ENCODE assay signal across 9 cellular contexts in the genomic region with DNA sequence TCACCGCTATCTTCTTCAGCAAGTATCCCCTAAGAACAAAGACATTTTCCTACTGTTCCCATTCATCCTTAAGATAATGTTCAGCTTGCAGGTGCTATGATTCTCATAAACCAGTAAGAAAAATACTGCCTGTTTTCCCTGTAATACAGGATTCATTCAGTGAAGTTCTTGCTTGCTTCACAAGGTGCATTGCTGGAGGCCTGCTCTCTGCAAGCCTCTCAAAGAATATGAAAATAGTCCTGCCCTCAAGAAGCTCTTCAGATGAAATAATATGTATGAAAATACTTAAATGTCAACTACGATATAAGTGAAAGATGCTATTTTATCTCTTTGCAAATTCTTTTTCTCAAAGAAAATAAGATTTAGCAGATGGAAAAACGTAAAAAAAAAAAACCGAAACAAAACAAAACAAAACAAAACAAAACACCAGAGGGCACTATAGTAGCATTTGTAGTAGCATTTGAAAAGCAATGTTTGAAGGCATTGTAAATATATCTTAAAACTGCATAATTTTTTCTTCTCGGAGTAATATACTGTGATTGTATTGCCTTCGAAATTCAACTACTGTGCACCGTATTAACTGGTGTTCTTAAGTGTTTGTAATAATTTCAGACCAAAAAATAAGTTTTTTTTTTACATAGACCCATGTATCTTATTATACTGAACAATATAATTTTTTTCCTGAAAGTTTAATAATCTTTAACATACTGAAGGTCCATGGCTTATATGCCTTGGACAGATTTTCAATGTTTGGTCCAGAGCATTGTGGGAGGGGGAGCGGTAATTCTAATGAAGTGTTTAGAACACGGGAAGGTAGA. TPM values are rescaled to one million over a fixed set of nuclear protein-coding genes. Genes with fewer than 3 reads are reported as not detected.
A peak's percentile ranks its signal among the peaks of the same experiment; 100 is the strongest.
DNase-seq lines count a peak whose midpoint lies in the region; ATAC-seq, FAIRE-seq and TF ChIP-seq lines count a peak whose summit lies in the region.
"Had no signal": no experiment of that assay in that cellular context is flagged by ENCODE, and none has a peak within 500 bp of the region (broad histone marks: within the 10 kb centered on the region; RNA-seq: fewer than 3 reads in every experiment).

No MANE protein-coding gene starts in this region.

- DNase-seq in D721Med (ENCODE audit: insufficient read length, low spot score), result no peak
- peak; percentile 7 for DNase-seq in KG1 (lab: John Stamatoyannopoulos, UW)
- DNase-seq in adrenal gland, result no peak
- DNase-seq in right lobe of liver, result no peak
- DNase-seq in activated CD4-positive, alpha-beta T cell treated with anti-CD3 and anti-CD28 coated beads for 48 hours, result no peak
- DNase-seq in H4 (ENCODE audit: low spot score), result no peak
- no peak for DNase-seq in activated naive CD8-positive, alpha-beta T cell treated with anti-CD3 and anti-CD28 coated beads, Interleukin-2, amount 50 U/mL, for 24 hours
- DNase-seq: activated T-cell treated with anti-CD3 and anti-CD28 coated beads, Interleukin-2, amount 50 U/mL, for 24 hours had no signal

- intact Hi-C loops in adrenal gland (cut with DNase I) (loop anchor here in 1 of 2 donors (2.0 kb wide), 1 partner anchor 287 kb away; no protein-coding TSS in a partner anchor), right lobe of liver (cut with DNase I) (no loop called here)

- H3K27me3 ChIP-seq in adrenal gland (no peaks in the 10 kb centered on the region), right lobe of liver (no peaks in the 10 kb centered on the region)

- no peak for FAIRE-seq in D721Med (lab: Jason Lieb, UNC)

- H3K4me1 ChIP-seq in adrenal gland (replicated peaks in 1 of 2) (no peaks in the 10 kb centered on the region), right lobe of liver (peaks cover 0 to 5% (median 0%) of the 10 kb centered on the region in 4 donors)

- H3K36me3 ChIP-seq in adrenal gland (replicated peaks in 1 of 2), result no peaks in the 10 kb centered on the region
- H3K36me3 ChIP-seq in right lobe of liver, result no peaks in the 10 kb centered on the region

- no peaks in the 10 kb centered on the region for H3K4me1 Mint-ChIP-seq in activated naive CD8-positive, alpha-beta T cell treated with anti-CD3 and anti-CD28 coated beads, Interleukin-2, amount 50 U/mL, for 24 hours

- TF ChIP-seq POLR2A in adrenal gland (IDR thresholded peaks at IDR 0.05) (no peak), right lobe of liver (IDR thresholded peaks at IDR 0.05) (no peak)

- no peaks in the 10 kb centered on the region for H3K27me3 Mint-ChIP-seq in activated naive CD8-positive, alpha-beta T cell treated with anti-CD3 and anti-CD28 coated beads, Interleukin-2, amount 50 U/mL, for 24 hours
- H3K27me3 Mint-ChIP-seq: activated T-cell treated with anti-CD3 and anti-CD28 coated beads, Interleukin-2, amount 50 U/mL, for 24 hours had no signal

- no peak overlapping the region for H3K4me3 ChIP-seq in adrenal gland
- H3K4me3 ChIP-seq in right lobe of liver, result no peak overlapping the region

- 30 to 51% (median 32%) methylated on average over 8 to 9 of the region's 9 CpGs for WGBS in adrenal gland, 4 donors
- 22% methylated on average over 9 of the region's 9 CpGs for WGBS in right lobe of liver (ENCODE audit: insufficient coverage, low coverage, low lambda C conversion rate, missing lambda C conversion rate)

- no peak overlapping the region for H3K4me3 Mint-ChIP-seq in activated naive CD8-positive, alpha-beta T cell treated with anti-CD3 and anti-CD28 coated beads, Interleukin-2, amount 50 U/mL, for 24 hours
- H3K4me3 Mint-ChIP-seq: activated T-cell treated with anti-CD3 and anti-CD28 coated beads, Interleukin-2, amount 50 U/mL, for 24 hours had no signal

- no peak overlapping the region for H3K27ac Mint-ChIP-seq in activated naive CD8-positive, alpha-beta T cell treated with anti-CD3 and anti-CD28 coated beads, Interleukin-2, amount 50 U/mL, for 24 hours
- H3K27ac Mint-ChIP-seq: activated T-cell treated with anti-CD3 and anti-CD28 coated beads, Interleukin-2, amount 50 U/mL, for 24 hours had no signal

- peak; percentile 34 for TF ChIP-seq CTCF in D721Med (IDR thresholded peaks at IDR 0.05; ENCODE audit: insufficient read depth, missing control alignments)
- TF ChIP-seq CTCF in adrenal gland (IDR thresholded peaks at IDR 0.05), result peak in 4 of 6 experiments; percentile 19 to 54 (median 40)
- peak; percentile 23 to 43 (median 41) for TF ChIP-seq CTCF in right lobe of liver (IDR thresholded peaks at IDR 0.05)

- H3K9me3 Mint-ChIP-seq in activated naive CD8-positive, alpha-beta T cell treated with anti-CD3 and anti-CD28 coated beads, Interleukin-2, amount 50 U/mL, for 24 hours, result no peaks in the 10 kb centered on the region
- H3K9me3 Mint-ChIP-seq: activated T-cell treated with anti-CD3 and anti-CD28 coated beads, Interleukin-2, amount 50 U/mL, for 24 hours had no signal

- H3K27ac ChIP-seq in adrenal gland (no peak overlapping the region), right lobe of liver (no peak overlapping the region)

- H3K9me3 ChIP-seq in adrenal gland (replicated peaks in 1 of 3), result no peaks in the 10 kb centered on the region
- H3K9me3 ChIP-seq in right lobe of liver, result no peaks in the 10 kb centered on the region

- no peaks in the 10 kb centered on the region for H3K36me3 Mint-ChIP-seq in activated naive CD8-positive, alpha-beta T cell treated with anti-CD3 and anti-CD28 coated beads, Interleukin-2, amount 50 U/mL, for 24 hours (ENCODE audit: low read depth)

- ATAC-seq in right lobe of liver (peak; percentile 25 to 68 (median 34)), GM21381 (IDR thresholded peaks at IDR 0.05; ENCODE audit: unreplicated experiment) (no peak)
- no peak for ATAC-seq in activated naive CD8-positive, alpha-beta T cell treated with anti-CD3 and anti-CD28 coated beads, Interleukin-2, amount 50 U/mL, for 24 hours

RNA-seq across cellular contexts. Expression of a gene that starts 26.0 kb away (rescaled TPM):
- total RNA-seq in adrenal gland (10 to 100 TPM in 1 of 8 donors, 1 to 10 TPM in 5, under 1 TPM in 1, not detected in 1; 0.31 to 10.7 (median 1.8) TPM), right lobe of liver (100 to 1,000 TPM; 133 to 957 (median 467) TPM)
- 1 to 10 TPM in 1 of 3 donors, under 1 TPM in 2; 0.32 to 1.0 (median 0.77) TPM for polyA plus RNA-seq in adrenal gland
- not detected in 2 replicates for total RNA-seq in H4 (2014; rRNA removed; shearing (Covaris generic))

RNA-seq across cellular contexts. Expression of a gene that starts 29.5 kb away (rescaled TPM):
- 100 to 1,000 TPM in 5 of 8 donors, 10 to 100 TPM in 3; 87.3 to 145 (median 115) TPM for total RNA-seq in adrenal gland
- polyA plus RNA-seq in adrenal gland, result 10 to 100 TPM; 50.1 to 99.3 (median 70.5) TPM
- total RNA-seq in right lobe of liver, result 100 to 1,000 TPM; 109 to 170 (median 131) TPM
- 199 and 221 TPM in 2 replicates for total RNA-seq in H4 (2014; rRNA removed; shearing (Covaris generic))

Comparison
In these comparisons a context has a peak if more than half of its experiments do, and no peak if none do; other contexts are left out.
1. ATAC-seq: peak in right lobe of liver (4 of 4); none in GM21381 (single experiment) and activated naive CD8-positive, alpha-beta T cell treated with anti-CD3 and anti-CD28 coated beads, Interleukin-2, amount 50 U/mL, for 24 hours (single experiment).
2. RNA of a gene that starts 26.0 kb away (total RNA-seq): 133 to 957 TPM in right lobe of liver; 0.31 to 10.7 TPM in adrenal gland and not detected in H4; every median in the first group is over 10 times any median in the second.
3. Peak in every context shown above with its lines, with median percentiles within 50 percentile points of each other: CTCF ChIP-seq.